26 cellular contexts compared by ENCODE assay signal in the genomic region with DNA sequence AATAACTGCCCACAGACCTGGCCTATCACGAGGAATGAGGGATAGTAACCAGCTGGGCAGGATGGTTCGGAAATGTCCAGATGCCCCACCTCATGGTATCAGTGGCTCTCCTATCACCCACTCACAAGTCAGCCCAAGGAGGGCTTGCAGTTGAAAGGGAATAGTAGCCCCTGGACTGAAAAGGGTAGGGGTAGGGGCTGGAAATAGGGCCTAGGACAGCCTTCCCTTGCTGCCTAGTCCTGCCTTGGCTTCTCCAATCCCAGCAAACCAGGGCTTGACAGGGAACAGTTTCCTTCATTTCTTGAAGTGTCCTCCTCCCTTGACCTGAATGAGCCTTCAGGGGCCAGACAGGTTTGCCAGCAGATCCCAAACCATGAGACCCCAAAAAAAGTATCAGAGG. TPM values are rescaled to one million over a fixed set of nuclear protein-coding genes. Genes with fewer than 3 reads are reported as not detected.
DNase-seq lines count a peak whose midpoint lies in the region; ATAC-seq and TF ChIP-seq lines count a peak whose summit lies in the region.
"Had no signal": no experiment of that assay in that cellular context is flagged by ENCODE, and none has a peak within 500 bp of the region (broad histone marks: within the 10 kb centered on the region; RNA-seq: fewer than 3 reads in every experiment).

No MANE protein-coding gene starts in this region.

- no peaks in the 10 kb centered on the region for H3K9me3 Mint-ChIP-seq in activated T-cell treated with anti-CD3 and anti-CD28 coated beads, Interleukin-2, amount 50 U/mL, for 4 hours
- H3K9me3 Mint-ChIP-seq in WTC11 = no peaks in the 10 kb centered on the region
- peaks cover 0 to 1% (median 0%) of the 10 kb centered on the region in 7 donors for H3K9me3 Mint-ChIP-seq in naive B cell
- H3K9me3 Mint-ChIP-seq in stimulated activated effector memory CD8-positive, alpha-beta T cell treated with anti-CD3 and anti-CD28 coated beads, Interleukin-12 subunit alpha, Interleukin-12 subunit beta, amount 100 ng/mL, for 72 hours = no peaks in the 10 kb centered on the region
- H3K9me3 Mint-ChIP-seq: activated T-cell treated with anti-CD3 and anti-CD28 coated beads, Interleukin-2, amount 50 U/mL, for 72 hours had no signal

- no peak for TF ChIP-seq CTCF in WTC11 (IDR thresholded peaks at IDR 0.05)

- H3K4me1 Mint-ChIP-seq in activated T-cell treated with anti-CD3 and anti-CD28 coated beads, Interleukin-2, amount 50 U/mL, for 4 hours (ENCODE audit: low read depth) = peaks cover 8% of the 10 kb centered on the region
- peaks cover 12% of the 10 kb centered on the region for H3K4me1 Mint-ChIP-seq in WTC11
- H3K4me1 Mint-ChIP-seq in naive B cell = peaks cover 3 to 17% (median 14%) of the 10 kb centered on the region in 3 donors
- peaks cover 34% of the 10 kb centered on the region for H3K4me1 Mint-ChIP-seq in stimulated activated effector memory CD8-positive, alpha-beta T cell treated with anti-CD3 and anti-CD28 coated beads, Interleukin-12 subunit alpha, Interleukin-12 subunit beta, amount 100 ng/mL, for 72 hours

- no peak for ATAC-seq in activated T-cell treated with anti-CD3 and anti-CD28 coated beads, Interleukin-2, amount 50 U/mL, for 4 hours
- no peak for ATAC-seq in WTC11
- no peak for ATAC-seq in naive B cell (ENCODE audit: low read depth in 2 of 2)
- ATAC-seq in stimulated activated effector memory CD8-positive, alpha-beta T cell treated with anti-CD3 and anti-CD28 coated beads, Interleukin-12 subunit alpha, Interleukin-12 subunit beta, amount 100 ng/mL, for 72 hours = no peak
- no peak for ATAC-seq in HG03457 (IDR thresholded peaks at IDR 0.05; ENCODE audit: unreplicated experiment)
- ATAC-seq: activated CD8-positive, alpha-beta memory T cell treated with anti-CD3 and anti-CD28 coated beads, Interleukin-2, amount 10 ng/mL, durations not matched to agents 7 days and 5 days; activated T-cell treated with anti-CD3 and anti-CD28 coated beads, Interleukin-2, amount 50 U/mL, for 72 hours; left colon had no signal

- H3K27me3 Mint-ChIP-seq in activated T-cell treated with anti-CD3 and anti-CD28 coated beads, Interleukin-2, amount 50 U/mL, for 4 hours (ENCODE audit: low read depth) = peaks cover 14% of the 10 kb centered on the region
- H3K27me3 Mint-ChIP-seq in WTC11 (ENCODE audit: low read depth) = peaks cover 39% of the 10 kb centered on the region
- peaks cover 8 to 41% (median 31%) of the 10 kb centered on the region in 3 donors for H3K27me3 Mint-ChIP-seq in naive B cell

- POLR2A ChIA-PET in WTC11 (lab: Charles Lee) (no interaction called here), HEK293T (lab: Yijun Ruan, JAX) (no interaction called here)

- CTCF ChIA-PET in WTC11 (lab: Charles Lee) (interaction anchor here (0.9 to 3.1 kb wide), 3 partner anchors 38 to 89 kb away, joined by 5 to 16 read pairs (median 8); no protein-coding TSS in a partner anchor), HEK293T (lab: Yijun Ruan, JAX) (no interaction called here)

- peak overlapping the region; percentile 59 for H3K4me3 Mint-ChIP-seq in activated T-cell treated with anti-CD3 and anti-CD28 coated beads, Interleukin-2, amount 50 U/mL, for 4 hours
- H3K4me3 Mint-ChIP-seq in WTC11 = peak overlapping the region; percentile 55
- H3K4me3 Mint-ChIP-seq in naive B cell = peak overlapping the region in 6 of 8 donors; percentile 65 to 90 (median 71)
- peak overlapping the region; percentile 69 for H3K4me3 Mint-ChIP-seq in stimulated activated effector memory CD8-positive, alpha-beta T cell treated with anti-CD3 and anti-CD28 coated beads, Interleukin-12 subunit alpha, Interleukin-12 subunit beta, amount 100 ng/mL, for 72 hours
- H3K4me3 Mint-ChIP-seq: activated CD8-positive, alpha-beta memory T cell treated with anti-CD3 and anti-CD28 coated beads, Interleukin-2, amount 10 ng/mL, durations not matched to agents 7 days and 5 days had no signal

- no peak for DNase-seq in activated T-cell treated with anti-CD3 and anti-CD28 coated beads, Interleukin-2, amount 50 U/mL, for 4 hours
- DNase-seq in activated T-cell treated with anti-CD3 and anti-CD28 coated beads, Interleukin-2, amount 50 U/mL, for 1 hour = no peak
- DNase-seq in WTC11 (ENCODE audit: low spot score) (no peak), naive B cell (no peak), medulla oblongata (ENCODE audit: extremely low spot score) (no peak), HEK293T (ENCODE audit: extremely low spot score) (no peak)
- DNase-seq in stimulated activated effector memory CD8-positive, alpha-beta T cell treated with anti-CD3 and anti-CD28 coated beads, Interleukin-12 subunit alpha, Interleukin-12 subunit beta, amount 100 ng/mL, for 72 hours (ENCODE audit: low spot score in 2 of 2) = no peak
- DNase-seq: activated CD4-positive, alpha-beta T cell treated with anti-CD3 and anti-CD28 coated beads, Interleukin-2, amount 50 U/mL, for 1 hour; activated CD8-positive, alpha-beta memory T cell treated with anti-CD3 and anti-CD28 coated beads, Interleukin-2, amount 10 ng/mL, durations not matched to agents 7 days and 5 days; activated naive CD4-positive, alpha-beta T cell treated with anti-CD3 and anti-CD28 coated beads, Interleukin-2, amount 50 U/mL, for 16 hours; activated T-cell treated with anti-CD3 and anti-CD28 coated beads, Interleukin-2, amount 50 U/mL, for 72 hours; aorta; CD4-positive, CD25-positive, alpha-beta regulatory T cell; effector CD8-positive, alpha-beta T cell; erythroblast; mammary epithelial cell; MG63; NCI-H1930; NCI-H510A treated with DMSO at 0.1 percent for 48 hours; RPMI8226; SJCRH30; stimulated activated CD4-positive, alpha-beta T cell treated with anti-CD3 and anti-CD28 coated beads, Interleukin-4, amount 100 ng/mL, for 1 hour; T1000; upper lobe of left lung had no signal

- H3K27ac Mint-ChIP-seq in WTC11 (no peak overlapping the region), naive B cell (no peak overlapping the region)
- no peak overlapping the region for H3K27ac Mint-ChIP-seq in stimulated activated effector memory CD8-positive, alpha-beta T cell treated with anti-CD3 and anti-CD28 coated beads, Interleukin-12 subunit alpha, Interleukin-12 subunit beta, amount 100 ng/mL, for 72 hours
- H3K27ac Mint-ChIP-seq: activated CD8-positive, alpha-beta memory T cell treated with anti-CD3 and anti-CD28 coated beads, Interleukin-2, amount 10 ng/mL, durations not matched to agents 7 days and 5 days; activated T-cell treated with anti-CD3 and anti-CD28 coated beads, Interleukin-2, amount 50 U/mL, for 72 hours; CD4-positive, CD25-positive, alpha-beta regulatory T cell had no signal

- H3K36me3 Mint-ChIP-seq in activated T-cell treated with anti-CD3 and anti-CD28 coated beads, Interleukin-2, amount 50 U/mL, for 4 hours (ENCODE audit: insufficient read depth) = no peaks in the 10 kb centered on the region
- H3K36me3 Mint-ChIP-seq in WTC11 = no peaks in the 10 kb centered on the region
- no peaks in the 10 kb centered on the region for H3K36me3 Mint-ChIP-seq in naive B cell
- no peaks in the 10 kb centered on the region for H3K36me3 Mint-ChIP-seq in stimulated activated effector memory CD8-positive, alpha-beta T cell treated with anti-CD3 and anti-CD28 coated beads, Interleukin-12 subunit alpha, Interleukin-12 subunit beta, amount 100 ng/mL, for 72 hours
- H3K36me3 Mint-ChIP-seq: activated CD8-positive, alpha-beta memory T cell treated with anti-CD3 and anti-CD28 coated beads, Interleukin-2, amount 10 ng/mL, durations not matched to agents 7 days and 5 days; CD4-positive, CD25-positive, alpha-beta regulatory T cell had no signal

TF ChIP-seq in HEK293T, 16 proteins besides CTCF, POLR2A, EP300 and RAD21:
- TF ChIP-seq ZNF384 (IDR thresholded peaks at IDR 0.05) (no peak), FOXK2 (IDR thresholded peaks at IDR 0.05) (no peak), NFRKB (IDR thresholded peaks at IDR 0.05) (no peak), SUZ12 (IDR thresholded peaks at IDR 0.05) (no peak)

RNA-seq across cellular contexts. Expression of gene CACNA2D2, which starts 1.2 kb away (rescaled TPM):
- under 1 TPM; 0.35 to 0.90 (median 0.58) TPM for total RNA-seq in activated T-cell treated with anti-CD3 and anti-CD28 coated beads, Interleukin-2, amount 50 U/mL, for 4 hours
- total RNA-seq in WTC11 (2021) = 22.0 to 23.4 TPM (median 22.3 TPM) in 3 replicates
- polyA plus RNA-seq in naive B cell (ENCODE audit: low read depth in 6 of 6) = under 1 TPM in 3 of 6 donors, not detected in 3; 0.17 to 0.24 (median 0.18) TPM
- total RNA-seq: SJCRH30 had no signal

Comparison
In these comparisons a context has a peak if more than half of its experiments do, and no peak if none do; other contexts are left out.
1. RNA of gene CACNA2D2, which starts 1.2 kb away (total RNA-seq): 22.0 to 23.4 TPM in WTC11; 0.35 to 0.90 TPM in activated T-cell treated with anti-CD3 and anti-CD28 coated beads, Interleukin-2, amount 50 U/mL, for 4 hours; every median in the first group is over 10 times any median in the second.
2. Peak in every context shown above with its lines, with median percentiles within 50 percentile points of each other: H3K4me3 Mint-ChIP-seq.